Comparison of ENCODE assay signal across 7 cellular contexts in the genomic region with DNA sequence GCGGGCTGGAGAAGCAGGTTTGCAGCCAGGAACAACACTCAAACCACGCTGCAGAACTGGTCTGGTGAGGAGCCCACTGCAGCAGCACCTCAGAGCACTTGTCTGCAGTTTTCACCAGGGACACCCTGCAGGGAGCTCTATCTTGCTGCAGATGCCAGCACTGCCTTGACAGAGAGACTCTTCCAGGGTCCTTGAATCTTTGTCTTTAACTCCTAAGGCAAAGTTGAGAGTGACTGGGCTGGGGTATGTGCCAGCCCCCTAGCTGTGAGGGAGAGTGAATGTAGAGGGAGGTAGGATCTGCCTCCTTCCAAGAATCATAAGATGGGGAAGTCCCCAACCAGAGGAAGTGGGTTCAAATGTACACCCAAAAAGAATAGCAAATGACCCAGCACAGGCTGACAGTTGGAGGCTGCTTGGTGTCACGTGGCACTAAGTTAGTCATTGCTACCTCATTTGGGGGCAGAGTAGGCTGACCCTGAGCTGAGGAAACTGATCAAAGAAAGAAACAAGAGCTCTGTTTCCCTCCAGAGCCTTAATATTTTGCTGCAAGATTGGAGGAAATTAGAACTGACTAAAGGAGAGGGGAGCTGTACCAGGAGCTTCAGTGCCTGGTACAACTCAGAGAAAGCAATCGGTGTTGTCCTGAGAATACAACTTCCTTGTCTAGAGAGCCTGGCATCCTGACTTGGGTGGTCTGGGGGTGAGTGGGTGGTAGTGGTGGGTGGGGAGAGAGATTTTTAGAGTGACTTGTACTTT. TPM values are rescaled to one million over a fixed set of nuclear protein-coding genes. Genes with fewer than 3 reads are reported as not detected.
A peak's percentile ranks its signal among the peaks of the same experiment; 100 is the strongest.
DNase-seq lines count a peak whose midpoint lies in the region; ATAC-seq and TF ChIP-seq lines count a peak whose summit lies in the region.

No MANE protein-coding gene starts in this region.

- no peak overlapping the region for H2BK120ac ChIP-seq in mesendoderm (ENCODE audit: low read depth, low read length)

- intact Hi-C loops in OCI-LY7 (cut with micrococcal nuclease; ENCODE audit: unreplicated experiment): no loop called here

- no peaks in the 10 kb centered on the region for H3K27me3 ChIP-seq in mesendoderm (ENCODE audit: insufficient read depth, low read length, poor library complexity)

- H3K4me2 ChIP-seq in OCI-LY7 (ENCODE audit: low read length) (peak overlapping the region; percentile 62), mesendoderm (ENCODE audit: low read length) (no peak overlapping the region)

- no peak overlapping the region for H4K8ac ChIP-seq in mesendoderm (ENCODE audit: low read depth, low read length)

- peak; percentile 72 for DNase-seq in OCI-LY7 (ENCODE audit: low spot score)
- DNase-seq in mesendoderm: peak; percentile 46
- DNase-seq in NCI-H1694 treated with DMSO at 0.1 percent for 48 hours (lab: John Stamatoyannopoulos, UW): no peak
- DNase-seq in OCI-M2 (lab: John Stamatoyannopoulos, UW; ENCODE audit: unreplicated experiment): no peak

- H3K9me3 ChIP-seq in OCI-LY7 (ENCODE audit: low read length): no peaks in the 10 kb centered on the region

- H3K79me1 ChIP-seq in mesendoderm (ENCODE audit: low read length): no peaks in the 10 kb centered on the region

- CTCF ChIA-PET in OCI-LY7 (lab: Charles Lee; ENCODE audit: unreplicated experiment): interaction anchor here (0.7 kb wide), 1 partner anchor 28 kb away, joined by 3 read pairs; the partner anchor contains the start of gene HUWE1

- no peaks in the 10 kb centered on the region for H4K20me1 ChIP-seq in OCI-LY7 (ENCODE audit: insufficient read depth, low read length)

- peak; percentile 34; the same call in 1 of the 2 replicates for TF ChIP-seq CTCF in OCI-LY7 (conservative IDR thresholded peaks at IDR 0.05; ENCODE audit: low read length)

- POLR2A ChIA-PET in OCI-LY7 (lab: Charles Lee): interaction anchor here (0.9 to 3.9 kb wide), 4 partner anchors 9 to 293 kb away, joined by 3 to 30 read pairs (median 4); partner anchors contain the start of genes HUWE1 and SMC1A

- peak overlapping the region; percentile 96 for H3K4me3 Mint-ChIP-seq in activated T-helper 17 cell treated with anti-CD3 and anti-CD28 coated beads, Interleukin-2, amount 50 U/mL, for 72 hours

- peak overlapping the region; percentile 78 for H3K27ac ChIP-seq in OCI-LY7 (ENCODE audit: low read depth, low read length, poor library complexity, severe bottlenecking)
- H3K27ac ChIP-seq in mesendoderm (ENCODE audit: low read depth, low read length): no peak overlapping the region

- BruUV-seq in OCI-LY7 (replicated peaks; lab: Mats Ljungman, UMichigan): no TSS peak

- no peak overlapping the region for H4K5ac ChIP-seq in mesendoderm (ENCODE audit: low read length)

- no peaks in the 10 kb centered on the region for H3K36me3 ChIP-seq in OCI-LY7 (ENCODE audit: insufficient read depth, low read length)
- H3K36me3 ChIP-seq in mesendoderm (ENCODE audit: control insufficient read depth, insufficient read depth, low read length): no peaks in the 10 kb centered on the region

- H2AK5ac ChIP-seq in mesendoderm (ENCODE audit: low read length): no peak overlapping the region

- H3K4me1 Mint-ChIP-seq in activated T-helper 17 cell treated with anti-CD3 and anti-CD28 coated beads, Interleukin-2, amount 50 U/mL, for 72 hours: peaks cover 10% of the 10 kb centered on the region

- H3K27ac Mint-ChIP-seq in activated T-helper 17 cell treated with anti-CD3 and anti-CD28 coated beads, Interleukin-2, amount 50 U/mL, for 72 hours: peak overlapping the region; percentile 96

- H3K9me2 ChIP-seq in OCI-LY7 (ENCODE audit: insufficient read depth, low read length): no peaks in the 10 kb centered on the region

- no peak overlapping the region for H2BK15ac ChIP-seq in mesendoderm (replicated peaks; ENCODE audit: low read depth)

- no peak overlapping the region for H3K4ac ChIP-seq in mesendoderm (ENCODE audit: low read depth, low read length)

- no peaks in the 10 kb centered on the region for H3K9me3 Mint-ChIP-seq in activated T-helper 17 cell treated with anti-CD3 and anti-CD28 coated beads, Interleukin-2, amount 50 U/mL, for 72 hours

- no peak overlapping the region for H2BK5ac ChIP-seq in mesendoderm (ENCODE audit: low read length)

- H3K4me3 ChIP-seq in OCI-LY7 (ENCODE audit: low read depth, low read length, poor library complexity, severe bottlenecking): peak overlapping the region; percentile 49
- H3K4me3 ChIP-seq in mesendoderm (ENCODE audit: low read length): no peak overlapping the region

- no peak overlapping the region for H3K23ac ChIP-seq in mesendoderm (ENCODE audit: low read length)

- no peak overlapping the region for H3K9ac ChIP-seq in mesendoderm (ENCODE audit: low read length)

- no peak overlapping the region for H3K56ac ChIP-seq in mesendoderm (ENCODE audit: low read length)

- H2AFZ ChIP-seq in OCI-LY7 (ENCODE audit: low read length): peak overlapping the region; percentile 79; the same call in 1 of the 2 replicates

- peaks cover 68% of the 10 kb centered on the region for H3K36me3 Mint-ChIP-seq in activated T-helper 17 cell treated with anti-CD3 and anti-CD28 coated beads, Interleukin-2, amount 50 U/mL, for 72 hours (ENCODE audit: low read depth)

- H3K79me2 ChIP-seq in OCI-LY7 (ENCODE audit: insufficient read depth, low read depth, low read length) (no peaks in the 10 kb centered on the region), mesendoderm (ENCODE audit: control insufficient read depth, insufficient read depth, low read length) (no peaks in the 10 kb centered on the region)

- ATAC-seq in GM18868 (IDR thresholded peaks at IDR 0.05; ENCODE audit: unreplicated experiment): peak; percentile 72
- peak; percentile 56 for ATAC-seq in HG02870 (IDR thresholded peaks at IDR 0.05; ENCODE audit: unreplicated experiment)
- peak; percentile 73 for ATAC-seq in activated T-helper 17 cell treated with anti-CD3 and anti-CD28 coated beads, Interleukin-2, amount 50 U/mL, for 72 hours (replicated peaks)

- H3K4me1 ChIP-seq in OCI-LY7 (ENCODE audit: insufficient read depth, low read length, poor library complexity, severe bottlenecking) (peaks cover 46% of the 10 kb centered on the region), mesendoderm (ENCODE audit: control insufficient read depth, low read depth, low read length) (no peaks in the 10 kb centered on the region)

- WGBS in mesendoderm (ENCODE audit: extremely low coverage, insufficient coverage, low lambda C conversion rate): no CpG with 5 or more reads among the region's 4 CpGs

- H3K18ac ChIP-seq in mesendoderm (ENCODE audit: low read length): no peak overlapping the region

- no peaks in the 10 kb centered on the region for H3K27me3 Mint-ChIP-seq in activated T-helper 17 cell treated with anti-CD3 and anti-CD28 coated beads, Interleukin-2, amount 50 U/mL, for 72 hours

RNA-seq across cellular contexts. Expression of gene HUWE1, which starts 28.2 kb away (rescaled TPM):
- 90.7 and 116 TPM in 2 replicates for total RNA-seq in OCI-LY7 (2014; rRNA removed; shearing (Covaris generic))
- 264 and 269 TPM in 2 replicates for total RNA-seq in OCI-LY7 (2022)
- 100 to 1,000 TPM; 455 to 608 TPM for total RNA-seq in activated T-helper 17 cell treated with anti-CD3 and anti-CD28 coated beads, Interleukin-2, amount 50 U/mL, for 72 hours
- 48.4 TPM for polyA plus RNA-seq in mesendoderm (2013, experiment 1 of 2)
- polyA plus RNA-seq in mesendoderm (2013, experiment 2 of 2): 44.3 TPM

Comparison
In these comparisons a context has a peak if more than half of its experiments do, and no peak if none do; other contexts are left out.
1. DNase-seq: peak in OCI-LY7 (single experiment) and mesendoderm (single experiment); none in NCI-H1694 treated with DMSO at 0.1 percent for 48 hours (single experiment) and OCI-M2 (single experiment).
2. Peak in every context shown above with its lines, with median percentiles within 50 percentile points of each other: ATAC-seq.